27 cellular contexts compared by ENCODE assay signal in genomic region chr1:108851567-108851966, GRCh38. TPM values are rescaled to one million over a fixed set of nuclear protein-coding genes. Genes with fewer than 3 reads are reported as not detected.
DNase-seq lines count a peak whose midpoint lies in the region; ATAC-seq and TF ChIP-seq lines count a peak whose summit lies in the region.
"Had no signal": no experiment of that assay in that cellular context is flagged by ENCODE, and none has a peak within 500 bp of the region (broad histone marks: within the 10 kb centered on the region; RNA-seq: fewer than 3 reads in every experiment).

No MANE protein-coding gene starts in this region.

- TF ChIP-seq POLR2A in gastroesophageal sphincter (IDR thresholded peaks at IDR 0.05), result no peak
- TF ChIP-seq POLR2A in gastrocnemius medialis (IDR thresholded peaks at IDR 0.05), result no peak
- no peak for TF ChIP-seq POLR2A in Peyer's patch (IDR thresholded peaks at IDR 0.05)

- H3K9me3 ChIP-seq in gastroesophageal sphincter (no peaks in the 10 kb centered on the region), gastrocnemius medialis (no peaks in the 10 kb centered on the region), Peyer's patch (no peaks in the 10 kb centered on the region)
- H3K9me3 ChIP-seq: left lung, SJSA1, uterus had no signal

- DNase-seq in amniotic epithelial cell (ENCODE audit: low read depth) (peak; percentile 56), gastrocnemius medialis (no peak), Peyer's patch (no peak)
- DNase-seq in activated T-helper 2 cell treated with anti-CD3 and anti-CD28 coated beads, Interferon-gamma antibody, Interleukin-2, Interleukin-4, amounts not matched to agents 10 μg/mL and 5 μg/mL and 100 μg/mL, durations not matched to agents 14 hours and 24 hours and 36 hours (ENCODE audit: low spot score), result no peak
- DNase-seq: activated B cell treated with CpG ODN at 0.5 μM for 24 hours; activated CD4-positive, alpha-beta T cell treated with anti-CD3 and anti-CD28 coated beads, Interleukin-2, amount 50 U/mL, for 1 hour; activated naive CD4-positive, alpha-beta T cell treated with Interleukin-2 at 50 U/mL for 16 hours; activated T-cell treated with anti-CD3 and anti-CD28 coated beads, Interleukin-2, amount 50 U/mL, for 48 hours; amniotic stem cell; CD8-positive, alpha-beta memory T cell; DMS 273 treated with DMSO at 0.1 percent for 48 hours; IMR-90; left lung; midbrain; naive thymus-derived CD8-positive, alpha-beta T cell; NCI-H1436; NCI-H345; occipital lobe; stimulated activated CD4-positive, alpha-beta T cell treated with anti-CD3 and anti-CD28 coated beads, Interleukin-2, amount 100 ng/mL, for 48 hours; uterus had no signal

- in situ Hi-C loops in gastrocnemius medialis (cut with MboI; ENCODE audit: low sequenced_read_pairs in 4 of 4), result no loop called here

- TF ChIP-seq CTCF in gastroesophageal sphincter (IDR thresholded peaks at IDR 0.05) (no peak), gastrocnemius medialis (IDR thresholded peaks at IDR 0.05 in 4 of 5, conservative IDR thresholded peaks at IDR 0.05 in 1 of 5) (no peak), Peyer's patch (IDR thresholded peaks at IDR 0.05) (no peak)

- H3K36me3 Mint-ChIP-seq in activated T-helper 2 cell treated with anti-CD3 and anti-CD28 coated beads, Interferon-gamma antibody, Interleukin-2, Interleukin-4, amounts not matched to agents 10 μg/mL and 5 μg/mL and 100 μg/mL, durations not matched to agents 14 hours and 24 hours and 36 hours (ENCODE audit: low read depth), result no peaks in the 10 kb centered on the region
- H3K36me3 Mint-ChIP-seq: CD8-positive, alpha-beta memory T cell; naive thymus-derived CD8-positive, alpha-beta T cell had no signal

- no peaks in the 10 kb centered on the region for H3K9me3 Mint-ChIP-seq in activated T-helper 2 cell treated with anti-CD3 and anti-CD28 coated beads, Interferon-gamma antibody, Interleukin-2, Interleukin-4, amounts not matched to agents 10 μg/mL and 5 μg/mL and 100 μg/mL, durations not matched to agents 14 hours and 24 hours and 36 hours
- H3K9me3 Mint-ChIP-seq: activated B cell treated with CpG ODN at 0.5 μM for 24 hours; CD8-positive, alpha-beta memory T cell; dendritic cell treated with granulocyte-macrophage colony-stimulating factor and Interleukin-4, amounts not matched to agents 40 ng/mL and 50 ng/mL, for 4 days; naive thymus-derived CD8-positive, alpha-beta T cell had no signal

- H3K36me3 ChIP-seq in ACC112 (ENCODE audit: insufficient read depth, low read length) (no peaks in the 10 kb centered on the region), gastroesophageal sphincter (no peaks in the 10 kb centered on the region), gastrocnemius medialis (no peaks in the 10 kb centered on the region), Peyer's patch (no peaks in the 10 kb centered on the region)
- H3K36me3 ChIP-seq: left lung, SJSA1, uterus had no signal

- no peak overlapping the region for H3K4me3 Mint-ChIP-seq in activated T-helper 2 cell treated with anti-CD3 and anti-CD28 coated beads, Interferon-gamma antibody, Interleukin-2, Interleukin-4, amounts not matched to agents 10 μg/mL and 5 μg/mL and 100 μg/mL, durations not matched to agents 14 hours and 24 hours and 36 hours (ENCODE audit: low read depth)
- H3K4me3 Mint-ChIP-seq: activated B cell treated with CpG ODN at 0.5 μM for 24 hours; CD8-positive, alpha-beta memory T cell; naive thymus-derived CD8-positive, alpha-beta T cell had no signal

- no peak overlapping the region for H3K27ac Mint-ChIP-seq in activated T-helper 2 cell treated with anti-CD3 and anti-CD28 coated beads, Interferon-gamma antibody, Interleukin-2, Interleukin-4, amounts not matched to agents 10 μg/mL and 5 μg/mL and 100 μg/mL, durations not matched to agents 14 hours and 24 hours and 36 hours
- H3K27ac Mint-ChIP-seq: activated B cell treated with CpG ODN at 0.5 μM for 24 hours; CD8-positive, alpha-beta memory T cell; dendritic cell treated with granulocyte-macrophage colony-stimulating factor and Interleukin-4, amounts not matched to agents 40 ng/mL and 50 ng/mL, for 4 days had no signal

- H3K27me3 ChIP-seq in ACC112 (ENCODE audit: insufficient read depth, low read length) (no peaks in the 10 kb centered on the region), gastroesophageal sphincter (no peaks in the 10 kb centered on the region), gastrocnemius medialis (no peaks in the 10 kb centered on the region), Peyer's patch (no peaks in the 10 kb centered on the region)
- H3K27me3 ChIP-seq: left lung, SJSA1, uterus had no signal

- H3K79me2 ChIP-seq in ACC112 (ENCODE audit: control insufficient read depth, insufficient read depth, low read length, unreplicated experiment), result no peaks in the 10 kb centered on the region

- H3K27ac ChIP-seq in ACC112 (ENCODE audit: low read depth, low read length) (no peak overlapping the region), gastroesophageal sphincter (peak overlapping the region in 3 of 4 donors; percentile 63 to 70 (median 65)), gastrocnemius medialis (peak overlapping the region; percentile 40 to 55 (median 48)), Peyer's patch (no peak overlapping the region)
- H3K27ac ChIP-seq: SJSA1 had no signal

- intact Hi-C loops in gastrocnemius medialis (cut with DNase I; ENCODE audit: low total_unique reads), result no loop called here
- intact Hi-C loops in activated T-helper 2 cell treated with anti-CD3 and anti-CD28 coated beads, Interferon-gamma antibody, Interleukin-2, Interleukin-4, amounts not matched to agents 10 μg/mL and 5 μg/mL and 100 μg/mL, durations not matched to agents 14 hours and 24 hours and 36 hours (cut with micrococcal nuclease), result no loop called here

- H3K4me1 Mint-ChIP-seq in activated T-helper 2 cell treated with anti-CD3 and anti-CD28 coated beads, Interferon-gamma antibody, Interleukin-2, Interleukin-4, amounts not matched to agents 10 μg/mL and 5 μg/mL and 100 μg/mL, durations not matched to agents 14 hours and 24 hours and 36 hours (ENCODE audit: low read depth), result peaks cover 15% of the 10 kb centered on the region

- WGBS in gastroesophageal sphincter (ENCODE audit: low coverage in 1 of 2), 2 donors, result 53 to 71% methylated on average over 4 of the region's 4 CpGs

- H3K27me3 Mint-ChIP-seq in activated T-helper 2 cell treated with anti-CD3 and anti-CD28 coated beads, Interferon-gamma antibody, Interleukin-2, Interleukin-4, amounts not matched to agents 10 μg/mL and 5 μg/mL and 100 μg/mL, durations not matched to agents 14 hours and 24 hours and 36 hours (ENCODE audit: low read depth), result peaks cover 21% of the 10 kb centered on the region
- H3K27me3 Mint-ChIP-seq: dendritic cell treated with granulocyte-macrophage colony-stimulating factor and Interleukin-4, amounts not matched to agents 40 ng/mL and 50 ng/mL, for 4 days had no signal

- peak; percentile 43 for ATAC-seq in gastroesophageal sphincter
- no peak for ATAC-seq in gastrocnemius medialis
- ATAC-seq in GM21576 (IDR thresholded peaks at IDR 0.05; ENCODE audit: unreplicated experiment), result no peak
- ATAC-seq in HG03469 (IDR thresholded peaks at IDR 0.05; ENCODE audit: unreplicated experiment), result no peak
- ATAC-seq: naive thymus-derived CD8-positive, alpha-beta T cell had no signal

- TF ChIP-seq EP300 in gastroesophageal sphincter (IDR thresholded peaks at IDR 0.05), result no peak

- H3K4me3 ChIP-seq in ACC112 (ENCODE audit: low read depth, low read length) (no peak overlapping the region), gastroesophageal sphincter (no peak overlapping the region), gastrocnemius medialis (no peak overlapping the region), Peyer's patch (no peak overlapping the region)
- H3K4me3 ChIP-seq: left lung, SJSA1, uterus had no signal

- H2AFZ ChIP-seq in ACC112 (ENCODE audit: low read length, unreplicated experiment), result peak overlapping the region; percentile 75

- H3K4me1 ChIP-seq in ACC112 (ENCODE audit: control insufficient read depth, insufficient read depth, low read length, unreplicated experiment) (peaks cover 9% of the 10 kb centered on the region), gastroesophageal sphincter (peaks cover 0 to 34% (median 12%) of the 10 kb centered on the region in 3 donors), gastrocnemius medialis (peaks cover 0 to 6% of the 10 kb centered on the region in 2 donors), Peyer's patch (no peaks in the 10 kb centered on the region)
- H3K4me1 ChIP-seq: uterus had no signal

RNA-seq across cellular contexts. Expression of gene AKNAD1, which starts 5.3 kb away (rescaled TPM):
- 1 to 10 TPM in 2 of 4 donors, under 1 TPM in 2; 0.27 to 2.5 (median 1.1) TPM for total RNA-seq in gastroesophageal sphincter
- 1 to 10 TPM in 1 of 4 donors, under 1 TPM in 1, not detected in 2; 0.67 to 3.9 TPM for total RNA-seq in gastrocnemius medialis
- total RNA-seq in activated T-helper 2 cell treated with anti-CD3 and anti-CD28 coated beads, Interferon-gamma antibody, Interleukin-2, Interleukin-4, amounts not matched to agents 10 μg/mL and 5 μg/mL and 100 μg/mL, durations not matched to agents 14 hours and 24 hours and 36 hours, result not detected in 2 replicates
- total RNA-seq in Peyer's patch, result not detected
- total RNA-seq: activated B cell treated with CpG ODN at 0.5 μM for 24 hours; bronchial epithelial cell; CD8-positive, alpha-beta memory T cell; left lung; naive thymus-derived CD8-positive, alpha-beta T cell had no signal

RNA-seq across cellular contexts. Expression of gene GPSM2, which starts 25.2 kb away (rescaled TPM):
- 100 to 1,000 TPM in 1 of 4 donors, 10 to 100 TPM in 3; 39.4 to 106 (median 99.2) TPM for total RNA-seq in gastroesophageal sphincter
- 10 to 100 TPM in 2 of 4 donors, 1 to 10 TPM in 2; 7.0 to 51.4 (median 13.0) TPM for total RNA-seq in gastrocnemius medialis
- 14.2 and 15.4 TPM in 2 replicates for total RNA-seq in activated T-helper 2 cell treated with anti-CD3 and anti-CD28 coated beads, Interferon-gamma antibody, Interleukin-2, Interleukin-4, amounts not matched to agents 10 μg/mL and 5 μg/mL and 100 μg/mL, durations not matched to agents 14 hours and 24 hours and 36 hours
- 10 to 100 TPM; 23.1 to 24.9 (median 23.9) TPM for total RNA-seq in Peyer's patch

Comparison
In these comparisons a context has a peak if more than half of its experiments do, and no peak if none do; other contexts are left out.
1. H3K27ac ChIP-seq: peak in gastroesophageal sphincter (3 of 4) and gastrocnemius medialis (4 of 4); none in ACC112 (single experiment) and Peyer's patch (0 of 4).